3 cellular contexts compared by ENCODE assay signal in the genomic region with DNA sequence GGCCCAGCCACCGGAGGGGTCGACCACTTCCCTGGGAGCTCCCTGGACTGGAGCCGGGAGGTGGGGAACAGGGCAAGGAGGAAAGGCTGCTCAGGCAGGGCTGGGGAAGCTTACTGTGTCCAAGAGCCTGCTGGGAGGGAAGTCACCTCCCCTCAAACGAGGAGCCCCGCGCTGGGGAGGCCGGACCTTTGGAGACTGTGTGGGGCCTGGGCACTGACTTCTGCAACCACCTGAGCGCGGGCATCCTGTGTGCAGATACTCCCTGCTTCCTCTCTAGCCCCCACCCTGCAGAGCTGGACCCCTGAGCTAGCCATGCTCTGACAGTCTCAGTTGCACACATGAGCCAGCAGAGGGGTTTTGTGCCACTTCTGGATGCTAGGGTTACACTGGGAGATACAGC. TPM values are rescaled to one million over a fixed set of nuclear protein-coding genes. Genes with fewer than 3 reads are reported as not detected.
"Had no signal": no experiment of that assay in that cellular context is flagged by ENCODE, and none has a peak within 500 bp of the region (broad histone marks: within the 10 kb centered on the region; RNA-seq: fewer than 3 reads in every experiment).

No MANE protein-coding gene starts in this region.

RNA-seq across cellular contexts. Expression of a gene that starts 50.5 kb away (rescaled TPM):
- total RNA-seq: mammary epithelial cell, myocyte had no signal
- polyA plus RNA-seq: keratinocyte, mammary epithelial cell had no signal
